In the genomic region with DNA sequence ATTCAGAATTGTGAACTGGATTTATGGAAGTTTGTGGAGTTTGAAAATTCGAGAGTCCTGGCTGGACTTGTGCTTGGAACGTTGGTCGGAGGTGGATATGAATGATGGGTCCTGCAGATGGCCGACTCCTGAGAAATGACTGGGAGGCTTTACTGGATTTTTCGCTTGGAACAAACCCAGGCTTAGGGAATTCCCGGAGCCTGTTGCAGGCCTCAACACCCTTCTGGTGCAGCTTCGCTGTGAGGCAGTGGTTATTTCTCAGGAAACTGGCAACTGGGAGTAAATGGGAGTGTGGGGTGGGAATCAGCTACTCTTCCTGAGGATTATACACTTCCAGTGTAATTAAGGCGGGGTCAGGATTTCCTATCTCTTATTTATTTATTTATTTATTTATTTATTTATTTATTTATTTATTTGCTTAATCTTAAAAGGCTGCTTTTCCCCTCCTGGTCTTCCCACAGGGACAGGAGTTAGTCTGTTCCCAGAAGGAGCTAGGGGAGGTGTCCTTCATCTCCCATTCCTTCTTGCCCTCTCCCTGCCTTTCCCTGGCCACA, we compare ENCODE assay signal across 9 cellular contexts. TPM values are rescaled to one million over a fixed set of nuclear protein-coding genes. Genes with fewer than 3 reads are reported as not detected.
DNase-seq lines count a peak whose midpoint lies in the region; ATAC-seq and TF ChIP-seq lines count a peak whose summit lies in the region.
"Had no signal": no experiment of that assay in that cellular context is flagged by ENCODE, and none has a peak within 500 bp of the region (broad histone marks: within the 10 kb centered on the region; RNA-seq: fewer than 3 reads in every experiment).

No MANE protein-coding gene starts in this region.

- H3K27ac Mint-ChIP-seq in natural killer cell treated with Interleukin-12 subunit alpha and Interleukin-12 subunit beta and Interleukin-15 and Interleukin-18, amount 100 ng/mL, for 72 hours, result peak overlapping the region; percentile 76 to 86
- peak overlapping the region in 1 of 2 donors; percentile 90 for H3K27ac Mint-ChIP-seq in natural killer cell

- no peaks in the 10 kb centered on the region for H3K27me3 Mint-ChIP-seq in natural killer cell treated with Interleukin-12 subunit alpha and Interleukin-12 subunit beta and Interleukin-15 and Interleukin-18, amount 100 ng/mL, for 72 hours
- H3K27me3 Mint-ChIP-seq in natural killer cell (ENCODE audit: low read depth in 2 of 2), result no peaks in the 10 kb centered on the region

- H3K36me3 Mint-ChIP-seq in natural killer cell treated with Interleukin-12 subunit alpha and Interleukin-12 subunit beta and Interleukin-15 and Interleukin-18, amount 100 ng/mL, for 72 hours, result no peaks in the 10 kb centered on the region
- H3K36me3 Mint-ChIP-seq in natural killer cell, result no peaks in the 10 kb centered on the region

- peak overlapping the region; percentile 19 for H3K9ac ChIP-seq in muscle layer of colon (ENCODE audit: low read length)

- intact Hi-C loops in natural killer cell (cut with micrococcal nuclease), result no loop called here

- H3K9me3 Mint-ChIP-seq in natural killer cell treated with Interleukin-12 subunit alpha and Interleukin-12 subunit beta and Interleukin-15 and Interleukin-18, amount 100 ng/mL, for 72 hours, result no peaks in the 10 kb centered on the region
- H3K9me3 Mint-ChIP-seq in natural killer cell, result no peaks in the 10 kb centered on the region

- ATAC-seq in natural killer cell treated with Interleukin-12 subunit alpha and Interleukin-12 subunit beta and Interleukin-15 and Interleukin-18, amount 100 ng/mL, for 72 hours, result no peak
- no peak for ATAC-seq in natural killer cell
- ATAC-seq in GM21529 (IDR thresholded peaks at IDR 0.05; ENCODE audit: unreplicated experiment), result no peak

- no peaks in the 10 kb centered on the region for H3K9me3 ChIP-seq in muscle layer of colon (ENCODE audit: low read length)
- H3K9me3 ChIP-seq: testis had no signal

- TF ChIP-seq CTCF in natural killer cell (IDR thresholded peaks at IDR 0.05) (no peak), astrocyte of the spinal cord (IDR thresholded peaks at IDR 0.05; ENCODE audit: low read depth, low read length) (no peak), brain microvascular endothelial cell (IDR thresholded peaks at IDR 0.05; ENCODE audit: low read depth, low read length, missing control alignments) (no peak)

- H3K4me1 Mint-ChIP-seq in natural killer cell treated with Interleukin-12 subunit alpha and Interleukin-12 subunit beta and Interleukin-15 and Interleukin-18, amount 100 ng/mL, for 72 hours (ENCODE audit: low read depth in 2 of 2), result peaks cover 83 to 84% of the 10 kb centered on the region in 2 donors
- H3K4me1 Mint-ChIP-seq in natural killer cell, result peaks cover 82 to 90% of the 10 kb centered on the region in 2 donors

- H3K4me1 ChIP-seq in muscle layer of colon (ENCODE audit: insufficient read depth, low read length), result peaks cover 87% of the 10 kb centered on the region

- no peaks in the 10 kb centered on the region for H3K27me3 ChIP-seq in muscle layer of colon (ENCODE audit: control insufficient read depth in 1 of 2, insufficient read depth in 2 of 2, low read length in 2 of 2)
- no peaks in the 10 kb centered on the region for H3K27me3 ChIP-seq in brain microvascular endothelial cell (replicated peaks)
- H3K27me3 ChIP-seq: testis had no signal

- no peaks in the 10 kb centered on the region for H3K36me3 ChIP-seq in muscle layer of colon (ENCODE audit: insufficient read depth, low read length)
- no peaks in the 10 kb centered on the region for H3K36me3 ChIP-seq in brain microvascular endothelial cell (replicated peaks)

- no peak overlapping the region for H3K4me3 ChIP-seq in astrocyte of the spinal cord (ENCODE audit: low read depth, low read length)
- no peak overlapping the region for H3K4me3 ChIP-seq in muscle layer of colon (ENCODE audit: low read depth in 1 of 2, low read length in 2 of 2)
- H3K4me3 ChIP-seq in brain microvascular endothelial cell (ENCODE audit: low read depth, low read length), result no peak overlapping the region
- H3K4me3 ChIP-seq: testis had no signal

- in situ Hi-C loops in astrocyte of the spinal cord (cut with HindIII; ENCODE audit: low sequenced_read_pairs) (no loop called here), brain microvascular endothelial cell (cut with HindIII; ENCODE audit: low pct_ligation_motif_present, low sequenced_read_pairs) (no loop called here)

- H3K4me3 Mint-ChIP-seq in natural killer cell treated with Interleukin-12 subunit alpha and Interleukin-12 subunit beta and Interleukin-15 and Interleukin-18, amount 100 ng/mL, for 72 hours, result peak overlapping the region; percentile 73
- no peak overlapping the region for H3K4me3 Mint-ChIP-seq in natural killer cell

- no peak for DNase-seq in natural killer cell treated with Interleukin-12 subunit alpha and Interleukin-12 subunit beta and Interleukin-15 and Interleukin-18, amount 100 ng/mL, for 72 hours (ENCODE audit: low spot score)
- no peak for DNase-seq in natural killer cell
- DNase-seq in astrocyte of the spinal cord (ENCODE audit: low read depth, low spot score), result peak; percentile 27
- no peak for DNase-seq in NK-92 (lab: John Stamatoyannopoulos, UW; ENCODE audit: unreplicated experiment)
- no peak for DNase-seq in A172 (ENCODE audit: low spot score)
- no peak for DNase-seq in brain microvascular endothelial cell
- DNase-seq: testis had no signal

- H3K27ac ChIP-seq in muscle layer of colon (ENCODE audit: low read depth, low read length) (peak overlapping the region; percentile 56), brain microvascular endothelial cell (no peak overlapping the region)
- H3K27ac ChIP-seq: testis had no signal

RNA-seq across cellular contexts. Expression of a gene that starts 21.1 kb away (rescaled TPM):
- 100 to 1,000 TPM; 104 to 115 TPM for total RNA-seq in natural killer cell treated with Interleukin-12 subunit alpha and Interleukin-12 subunit beta and Interleukin-15 and Interleukin-18, amount 100 ng/mL, for 72 hours
- total RNA-seq in natural killer cell, result 100 to 1,000 TPM; 137 to 197 (median 178) TPM
- total RNA-seq in A172 (2014; rRNA removed; shearing (Covaris generic)), result 46.9 and 48.6 TPM in 2 replicates
